15 cellular contexts compared by ENCODE assay signal in the genomic region with DNA sequence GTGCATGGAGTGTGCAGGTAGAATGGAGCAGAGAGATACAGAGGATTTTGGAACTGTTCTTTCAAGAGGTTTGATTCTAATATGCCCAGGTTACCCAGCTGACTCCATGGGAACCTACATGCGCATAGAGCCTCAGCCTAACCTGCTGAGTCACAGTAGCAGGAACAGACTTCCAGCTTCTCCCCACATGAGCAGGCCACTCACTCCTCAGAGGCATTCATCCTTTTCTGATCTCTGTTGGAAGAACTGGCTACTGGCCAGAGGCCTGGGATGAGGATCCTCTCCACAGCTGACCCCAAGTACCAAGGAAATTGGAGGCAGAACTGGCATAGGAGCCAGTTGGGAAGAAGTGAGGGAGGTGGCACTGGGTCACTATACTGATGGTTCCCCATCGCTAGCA. TPM values are rescaled to one million over a fixed set of nuclear protein-coding genes. Genes with fewer than 3 reads are reported as not detected.
DNase-seq lines count a peak whose midpoint lies in the region; ATAC-seq and TF ChIP-seq lines count a peak whose summit lies in the region.
"Had no signal": no experiment of that assay in that cellular context is flagged by ENCODE, and none has a peak within 500 bp of the region (broad histone marks: within the 10 kb centered on the region; RNA-seq: fewer than 3 reads in every experiment).

No MANE protein-coding gene starts in this region.

- H3K27me3 Mint-ChIP-seq in WTC11 (ENCODE audit: low read depth) = no peaks in the 10 kb centered on the region; the same call in 1 of the 2 replicates

- intact Hi-C loops in left lung (cut with DNase I) = no loop called here

- H3K4me1 Mint-ChIP-seq in WTC11 = peaks cover 27% of the 10 kb centered on the region
- H3K4me1 Mint-ChIP-seq: memory B cell had no signal

- H3K4me3 Mint-ChIP-seq in WTC11 = no peak overlapping the region
- H3K4me3 Mint-ChIP-seq: activated naive CD4-positive, alpha-beta T cell treated with anti-CD3 and anti-CD28 coated beads for 36 hours; memory B cell had no signal

- ATAC-seq in WTC11 = no peak
- no peak for ATAC-seq in left lung
- ATAC-seq in HG02610 (IDR thresholded peaks at IDR 0.05; ENCODE audit: unreplicated experiment) = no peak
- ATAC-seq: PC-3 had no signal

- no peak overlapping the region for H3K27ac Mint-ChIP-seq in WTC11
- H3K27ac Mint-ChIP-seq: memory B cell had no signal

- TF ChIP-seq CTCF in WTC11 (IDR thresholded peaks at IDR 0.05) (no peak), foreskin fibroblast (IDR thresholded peaks at IDR 0.05; ENCODE audit: low read depth, low read length) (no peak), left lung (IDR thresholded peaks at IDR 0.05) (no peak), GM13976 (IDR thresholded peaks at IDR 0.05; ENCODE audit: borderline replicate concordance, control extremely low read depth, extremely low read depth, insufficient read depth, missing control alignments) (no peak)

- CTCF ChIA-PET in WTC11 (lab: Charles Lee) = interaction anchor here (0.7 to 1.8 kb wide), 4 partner anchors 19 to 230 kb away, joined by 3 to 7 read pairs (median 3); no protein-coding TSS in a partner anchor

- H3K36me3 ChIP-seq in left lung = no peaks in the 10 kb centered on the region

- H3K4me3 ChIP-seq in foreskin fibroblast (ENCODE audit: low read depth in 1 of 2, low read length in 2 of 2) (no peak overlapping the region), left lung (no peak overlapping the region)

- H3K27me3 ChIP-seq in left lung = no peaks in the 10 kb centered on the region

- in situ Hi-C loops in GM13976 (cut with MboI; ENCODE audit: low sequenced_read_pairs, unreplicated experiment) = no loop called here

- no peak overlapping the region for H3K27ac ChIP-seq in left lung
- H3K27ac ChIP-seq: epithelial cell of prostate had no signal

- no peaks in the 10 kb centered on the region for H3K9me3 ChIP-seq in left lung

- no peaks in the 10 kb centered on the region for H3K36me3 Mint-ChIP-seq in WTC11
- H3K36me3 Mint-ChIP-seq: memory B cell had no signal

- peaks cover 12% of the 10 kb centered on the region for H3K9me3 Mint-ChIP-seq in WTC11
- H3K9me3 Mint-ChIP-seq: memory B cell had no signal

- H3K4me1 ChIP-seq in left lung = peaks cover 0 to 12% of the 10 kb centered on the region in 2 donors

- DNase-seq in A172 (ENCODE audit: low spot score) = peak; percentile 55
- DNase-seq in H4 (ENCODE audit: low spot score) = peak; percentile 47
- DNase-seq in WTC11 (ENCODE audit: low spot score) = no peak
- DNase-seq in foreskin fibroblast = peak; percentile 48 to 59
- no peak for DNase-seq in left lung
- DNase-seq in activated CD4-positive, alpha-beta T cell treated with anti-CD3 and anti-CD28 coated beads, Interleukin-2, amount 50 U/mL, for 4 hours = no peak
- DNase-seq in GM13976 (ENCODE audit: low spot score) = no peak
- DNase-seq: activated CD4-positive, CD25-positive, alpha-beta regulatory T cell treated with anti-CD3 and anti-CD28 coated beads, Interleukin-2, amount 50 U/mL, for 72 hours; activated CD8-positive, alpha-beta memory T cell treated with anti-CD3 and anti-CD28 coated beads, Interleukin-2, amount 50 U/mL, for 4 hours; activated naive CD4-positive, alpha-beta T cell treated with anti-CD3 and anti-CD28 coated beads for 36 hours; NCI-H2227 treated with DMSO at 0.1 percent for 48 hours; PC-3 had no signal

- POLR2A ChIA-PET in WTC11 (lab: Charles Lee) = no interaction called here

TF ChIP-seq in WTC11, 78 proteins besides CTCF, POLR2A, EP300 and RAD21:
- no peak for TF ChIP-seq ZBTB21 (CRISPR knock-in tag; IDR thresholded peaks at IDR 0.05; ENCODE audit: borderline replicate concordance)
- TF ChIP-seq NFE2L1 (CRISPR knock-in tag; IDR thresholded peaks at IDR 0.05) = peak; percentile 50; the same call in 1 of the 2 replicates

RNA-seq across cellular contexts. Expression of gene CCSER2, which starts 17.9 kb away (rescaled TPM):
- total RNA-seq in A172 (2014; rRNA removed; shearing (Covaris generic)) = 39.9 and 40.7 TPM in 2 replicates
- total RNA-seq in H4 (2014; rRNA removed; shearing (Covaris generic)) = 8.2 and 16.1 TPM in 2 replicates
- 21.4 to 30.6 TPM (median 22.7 TPM) in 3 replicates for total RNA-seq in WTC11 (2021)
- 10 to 100 TPM; 56.5 to 65.5 TPM for total RNA-seq in left lung

Comparison
In these comparisons a context has a peak if more than half of its experiments do, and no peak if none do; other contexts are left out.
1. DNase-seq: peak in A172 (single experiment), H4 (single experiment) and foreskin fibroblast (2 of 2); none in WTC11 (single experiment), left lung (0 of 2), activated CD4-positive, alpha-beta T cell treated with anti-CD3 and anti-CD28 coated beads, Interleukin-2, amount 50 U/mL, for 4 hours (0 of 2) and GM13976 (single experiment).